Comparison of ENCODE assay signal across 15 cellular contexts in the genomic region with DNA sequence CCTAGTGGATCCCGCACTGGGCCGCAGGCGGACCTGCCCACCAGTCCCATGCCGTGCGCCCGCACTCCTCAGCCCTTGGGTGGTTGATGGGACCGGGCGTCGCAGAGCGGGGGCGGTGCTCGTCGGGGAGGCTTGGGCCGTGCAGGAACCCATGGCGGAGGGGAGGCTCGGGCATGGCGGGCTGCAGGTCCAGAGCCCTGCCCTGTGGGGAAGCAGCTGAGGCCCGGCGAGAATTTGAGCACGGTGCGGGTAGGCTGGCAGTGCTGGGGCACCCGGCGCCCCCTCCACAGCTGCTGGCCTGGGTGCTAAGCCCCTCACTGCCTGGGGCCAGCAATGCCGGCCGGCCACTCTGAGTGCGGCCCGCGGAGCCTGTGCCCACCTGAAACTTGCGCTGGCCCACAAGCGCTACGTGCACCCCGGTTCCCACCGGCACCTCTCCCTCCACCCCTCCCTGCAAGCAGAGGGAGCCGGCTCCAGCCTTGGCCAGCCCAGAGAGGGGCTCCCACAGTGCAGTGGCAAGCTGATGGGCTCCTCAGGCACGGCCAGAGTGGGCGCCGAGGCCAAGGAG.
DNase-seq lines count a peak whose midpoint lies in the region; ATAC-seq and TF ChIP-seq lines count a peak whose summit lies in the region.
"Had no signal": no experiment of that assay in that cellular context is flagged by ENCODE, and none has a peak within 500 bp of the region (broad histone marks: within the 10 kb centered on the region; RNA-seq: fewer than 3 reads in every experiment).

No MANE protein-coding gene starts in this region.

- no peak for TF ChIP-seq CTCF in WTC11 (IDR thresholded peaks at IDR 0.05)
- no peak for TF ChIP-seq CTCF in spleen (IDR thresholded peaks at IDR 0.05 in 8 of 11, conservative IDR thresholded peaks at IDR 0.05 in 3 of 11)

- no peak overlapping the region for H3K27ac Mint-ChIP-seq in WTC11
- H3K27ac Mint-ChIP-seq: B cell; CD8-positive, alpha-beta T cell had no signal

- CTCF ChIA-PET in WTC11 (lab: Charles Lee): no interaction called here

- H3K9me3 Mint-ChIP-seq in WTC11: peaks cover 30% of the 10 kb centered on the region
- H3K9me3 Mint-ChIP-seq: CD8-positive, alpha-beta T cell had no signal

- peaks cover 29% of the 10 kb centered on the region for H3K36me3 Mint-ChIP-seq in WTC11
- H3K36me3 Mint-ChIP-seq: CD8-positive, alpha-beta T cell had no signal

- WGBS in right cardiac atrium: 94% methylated on average over 37 of the region's 37 CpGs
- 94 to 99% (median 96%) methylated on average over 14 to 37 of the region's 37 CpGs for WGBS in spleen, 5 donors

- H3K27me3 Mint-ChIP-seq in WTC11 (ENCODE audit: low read depth): no peaks in the 10 kb centered on the region
- H3K27me3 Mint-ChIP-seq: B cell had no signal

- H3K27me3 ChIP-seq in right cardiac atrium (ENCODE audit: control insufficient read depth, insufficient read depth) (no peaks in the 10 kb centered on the region), spleen (replicated peaks in 1 of 7) (no peaks in the 10 kb centered on the region)
- H3K27me3 ChIP-seq: BLaER1 treated with 17β-estradiol and CSF1 and Interleukin-3, amounts not matched to agents 10 nM and 100 nM had no signal

- no peaks in the 10 kb centered on the region for H3K36me3 ChIP-seq in spleen

- ATAC-seq in right cardiac atrium (no peak), WTC11 (no peak), GM18867 (IDR thresholded peaks at IDR 0.05; ENCODE audit: unreplicated experiment) (no peak)
- ATAC-seq: CD8-positive, alpha-beta T cell; HCT116 had no signal

- H3K4me3 Mint-ChIP-seq in WTC11: no peak overlapping the region
- H3K4me3 Mint-ChIP-seq: B cell; CD8-positive, alpha-beta T cell had no signal

- POLR2A ChIA-PET in WTC11 (lab: Charles Lee): no interaction called here

- no peak for TF ChIP-seq POLR2A in spleen (IDR thresholded peaks at IDR 0.05)
- no peak for TF ChIP-seq POLR2A in erythroblast (IDR thresholded peaks at IDR 0.05; ENCODE audit: low read length)

- H3K9me3 ChIP-seq in right cardiac atrium (ENCODE audit: control insufficient read depth, low read length) (no peaks in the 10 kb centered on the region), spleen (peaks cover 0 to 11% (median 4%) of the 10 kb centered on the region in 8 donors)

- H3K27ac ChIP-seq in right cardiac atrium (ENCODE audit: low read length) (no peak overlapping the region), spleen (no peak overlapping the region)
- H3K27ac ChIP-seq: BLaER1 treated with 17β-estradiol and CSF1 and Interleukin-3, amounts not matched to agents 10 nM and 100 nM had no signal

- H3K4me1 ChIP-seq in right cardiac atrium (ENCODE audit: control insufficient read depth, insufficient read depth, low read length) (peaks cover 4% of the 10 kb centered on the region), spleen (peaks cover 0 to 5% (median 0%) of the 10 kb centered on the region in 6 donors)

- no peak overlapping the region for H3K4me3 ChIP-seq in right cardiac atrium (ENCODE audit: low read length)
- H3K4me3 ChIP-seq in spleen: no peak overlapping the region
- H3K4me3 ChIP-seq: BLaER1 treated with 17β-estradiol and CSF1 and Interleukin-3, amounts not matched to agents 10 nM and 100 nM had no signal

- H3K4me1 Mint-ChIP-seq in WTC11: peaks cover 55% of the 10 kb centered on the region
- H3K4me1 Mint-ChIP-seq: B cell had no signal

- intact Hi-C loops in right cardiac atrium (cut with DNase I) (no loop called here), cardiac septum (cut with DNase I) (loop anchor here (10.0 kb wide), 1 partner anchor 476 kb away; no protein-coding TSS in a partner anchor), spleen (cut with DNase I; ENCODE audit: low total_unique reads) (no loop called here)

- peak; percentile 11 to 48 (median 47) for DNase-seq in right cardiac atrium
- no peak for DNase-seq in cardiac septum (ENCODE audit: low spot score)
- DNase-seq in WTC11 (ENCODE audit: low spot score): no peak
- peak; percentile 73 for DNase-seq in spleen
- DNase-seq in erythroblast (lab: John Stamatoyannopoulos, UW): no peak
- DNase-seq: Calu3; CD8-positive, alpha-beta T cell; DMS79 treated with DMSO at 0.1 percent for 48 hours; GF-D8; GOT3; H7 had no signal

TF ChIP-seq in WTC11, 78 proteins besides CTCF, POLR2A, EP300 and RAD21:
- TF ChIP-seq JUN (CRISPR knock-in tag; IDR thresholded peaks at IDR 0.05): no peak
- TF ChIP-seq ZBTB21 (CRISPR knock-in tag; IDR thresholded peaks at IDR 0.05; ENCODE audit: borderline replicate concordance): 0 out of 2 replicates have a peak, but pooled peaks have one; percentile 24

Comparison
In these comparisons a context has a peak if more than half of its experiments do, and no peak if none do; other contexts are left out.
1. DNase-seq: peak in right cardiac atrium (3 of 3) and spleen (single experiment); none in cardiac septum (single experiment), WTC11 (single experiment) and erythroblast (0 of 2).